Comparison of ENCODE assay signal across 8 cellular contexts in genomic region chr3:149969945-149970715, GRCh38. TPM values are rescaled to one million over a fixed set of nuclear protein-coding genes. Genes with fewer than 3 reads are reported as not detected.
DNase-seq lines count a peak whose midpoint lies in the region; ATAC-seq and TF ChIP-seq lines count a peak whose summit lies in the region.

No MANE protein-coding gene starts in this region.

- TF ChIP-seq CTCF in Panc1 (IDR thresholded peaks at IDR 0.05) (no peak), fibroblast of the aortic adventitia (IDR thresholded peaks at IDR 0.05; ENCODE audit: insufficient read depth, low read length) (no peak), natural killer cell (IDR thresholded peaks at IDR 0.05) (no peak)

- peaks cover 0 to 12% (median 0%) of the 10 kb centered on the region in 3 donors for H3K36me3 Mint-ChIP-seq in CD8-positive, alpha-beta memory T cell
- H3K36me3 Mint-ChIP-seq in natural killer cell, result no peaks in the 10 kb centered on the region
- peaks cover 0 to 6% of the 10 kb centered on the region in 2 donors for H3K36me3 Mint-ChIP-seq in stimulated activated naive B cell treated with anti-CD40 and anti-IgM and Interleukin-4, amounts not matched to agents 10 μg/mL and 1 μg/mL and 100 μg/mL, for 72 hours

- H3K4me3 Mint-ChIP-seq in CD8-positive, alpha-beta memory T cell, result peak overlapping the region; percentile 87 to 96 (median 92)
- H3K4me3 Mint-ChIP-seq in natural killer cell, result peak overlapping the region; percentile 96
- H3K4me3 Mint-ChIP-seq in stimulated activated naive B cell treated with anti-CD40 and anti-IgM and Interleukin-4, amounts not matched to agents 10 μg/mL and 1 μg/mL and 100 μg/mL, for 72 hours, result peak overlapping the region; percentile 81 to 91

- peaks cover 3% of the 10 kb centered on the region for H3K27me3 ChIP-seq in CD8-positive, alpha-beta memory T cell (ENCODE audit: insufficient read depth, low read length, poor library complexity, severe bottlenecking)
- H3K27me3 ChIP-seq in Panc1 (ENCODE audit: control insufficient read depth, insufficient read depth, low read length), result no peaks in the 10 kb centered on the region

- peak overlapping the region; percentile 58 for H3K4me3 ChIP-seq in CD8-positive, alpha-beta memory T cell (ENCODE audit: low read length)
- H3K4me3 ChIP-seq in Panc1 (ENCODE audit: low read depth in 2 of 2, low read length in 2 of 2) (peak overlapping the region; percentile 83 to 86), fibroblast of the aortic adventitia (ENCODE audit: low read depth, low read length) (peak overlapping the region; percentile 88)

- intact Hi-C loops in Panc1 (cut with micrococcal nuclease; ENCODE audit: unreplicated experiment) (no loop called here), natural killer cell (cut with micrococcal nuclease) (no loop called here)

- no peaks in the 10 kb centered on the region for H3K9me3 ChIP-seq in CD8-positive, alpha-beta memory T cell (ENCODE audit: low read length)
- peaks cover 10% of the 10 kb centered on the region; the same call in 1 of the 2 replicates for H3K9me3 ChIP-seq in Panc1 (ENCODE audit: control insufficient read depth, insufficient read depth, low read depth, low read length)

- H3K4me1 ChIP-seq in CD8-positive, alpha-beta memory T cell (ENCODE audit: insufficient read depth, low read length), result peaks cover 10% of the 10 kb centered on the region
- H3K4me1 ChIP-seq in Panc1 (ENCODE audit: control insufficient read depth, insufficient read depth, low read length), result peaks cover 35% of the 10 kb centered on the region

- peak; percentile 43 to 86 (median 71) for DNase-seq in CD8-positive, alpha-beta memory T cell
- DNase-seq in HS-5 (ENCODE audit: low read depth) (peak; percentile 66), Panc1 (ENCODE audit: low read depth, low spot score) (no peak), fibroblast of the aortic adventitia (ENCODE audit: low read depth) (peak; percentile 92), natural killer cell (peak; percentile 68)
- peak; percentile 65 for DNase-seq in activated effector memory CD4-positive, alpha-beta T cell treated with Interleukin-2 at 50 U/mL for 16 hours
- DNase-seq in stimulated activated naive B cell treated with anti-CD40 and anti-IgM and Interleukin-4, amounts not matched to agents 10 μg/mL and 1 μg/mL and 100 μg/mL, for 72 hours, result peak; percentile 73

- no peaks in the 10 kb centered on the region for H3K36me3 ChIP-seq in CD8-positive, alpha-beta memory T cell (ENCODE audit: insufficient read depth, low read length)
- peaks cover 22% of the 10 kb centered on the region for H3K36me3 ChIP-seq in Panc1 (ENCODE audit: control insufficient read depth, insufficient read depth, low read length)

- ATAC-seq in GM21367 (IDR thresholded peaks at IDR 0.05; ENCODE audit: unreplicated experiment) (peak; percentile 68), Panc1 (peak; percentile 69), natural killer cell (peak; percentile 51 to 65 (median 61))
- ATAC-seq in stimulated activated naive B cell treated with anti-CD40 and anti-IgM and Interleukin-4, amounts not matched to agents 10 μg/mL and 1 μg/mL and 100 μg/mL, for 72 hours (replicated peaks), result peak; percentile 69 to 78

- CTCF ChIA-PET in CD8-positive, alpha-beta memory T cell (lab: Charles Lee), result interaction anchor here (0.6 to 2.2 kb wide), 6 partner anchors 11 to 250 kb away, joined by 3 to 7 read pairs (median 4); no protein-coding TSS in a partner anchor
- CTCF ChIA-PET in Panc1 (lab: Charles Lee), result interaction anchor here (0.6 to 1.1 kb wide), 4 partner anchors 110 to 511 kb away, joined by 3 to 22 read pairs (median 6); no protein-coding TSS in a partner anchor

- peaks cover 0 to 1% (median 0%) of the 10 kb centered on the region in 5 donors for H3K9me3 Mint-ChIP-seq in CD8-positive, alpha-beta memory T cell
- H3K9me3 Mint-ChIP-seq in natural killer cell, result no peaks in the 10 kb centered on the region
- H3K9me3 Mint-ChIP-seq in stimulated activated naive B cell treated with anti-CD40 and anti-IgM and Interleukin-4, amounts not matched to agents 10 μg/mL and 1 μg/mL and 100 μg/mL, for 72 hours, result no peaks in the 10 kb centered on the region

- no TSS peak for BruUV-seq in Panc1 (replicated peaks; lab: Mats Ljungman, UMichigan)

- in situ Hi-C loops in Panc1 (cut with HindIII; ENCODE audit: low pct_unique_long_range_greater_than_20kb, low sequenced_read_pairs), result no loop called here

- H3K27me3 Mint-ChIP-seq in CD8-positive, alpha-beta memory T cell, result peaks cover 15 to 24% of the 10 kb centered on the region in 2 donors
- peaks cover 18 to 23% of the 10 kb centered on the region in 2 donors for H3K27me3 Mint-ChIP-seq in natural killer cell (ENCODE audit: low read depth in 2 of 2)
- peaks cover 13 to 16% of the 10 kb centered on the region in 2 donors for H3K27me3 Mint-ChIP-seq in stimulated activated naive B cell treated with anti-CD40 and anti-IgM and Interleukin-4, amounts not matched to agents 10 μg/mL and 1 μg/mL and 100 μg/mL, for 72 hours

- peaks cover 14 to 27% (median 23%) of the 10 kb centered on the region in 3 donors for H3K4me1 Mint-ChIP-seq in CD8-positive, alpha-beta memory T cell
- peaks cover 20 to 26% of the 10 kb centered on the region in 2 donors for H3K4me1 Mint-ChIP-seq in natural killer cell
- H3K4me1 Mint-ChIP-seq in stimulated activated naive B cell treated with anti-CD40 and anti-IgM and Interleukin-4, amounts not matched to agents 10 μg/mL and 1 μg/mL and 100 μg/mL, for 72 hours, result peaks cover 15 to 25% of the 10 kb centered on the region in 2 donors

- peak overlapping the region in 7 of 8 donors; percentile 33 to 80 (median 74) for H3K27ac Mint-ChIP-seq in CD8-positive, alpha-beta memory T cell
- peak overlapping the region; percentile 54 to 58 for H3K27ac Mint-ChIP-seq in natural killer cell
- peak overlapping the region; percentile 51 for H3K27ac Mint-ChIP-seq in stimulated activated naive B cell treated with anti-CD40 and anti-IgM and Interleukin-4, amounts not matched to agents 10 μg/mL and 1 μg/mL and 100 μg/mL, for 72 hours

- no peak overlapping the region for H3K27ac ChIP-seq in CD8-positive, alpha-beta memory T cell (ENCODE audit: low read depth, low read length)
- peak overlapping the region; percentile 100 for H3K27ac ChIP-seq in Panc1 (ENCODE audit: low read length)

- POLR2A ChIA-PET in CD8-positive, alpha-beta memory T cell (lab: Charles Lee), result interaction anchor here (0.5 to 1.7 kb wide), 2 partner anchors 438 to 439 kb away, joined by 3 to 4 read pairs; partner anchors contain the start of gene TSC22D2
- POLR2A ChIA-PET in Panc1 (lab: Charles Lee), result interaction anchor here (0.6 kb wide), 2 partner anchors 14 to 37 kb away, joined by 3 to 4 read pairs; no protein-coding TSS in a partner anchor

RNA-seq across cellular contexts. Expression of gene PFN2, which starts 0.6 kb away (rescaled TPM):
- total RNA-seq in CD8-positive, alpha-beta memory T cell, result 1 to 10 TPM; 2.7 to 3.4 TPM
- 5.3 TPM for polyA plus RNA-seq in CD8-positive, alpha-beta memory T cell
- total RNA-seq in Panc1 (2021; ENCODE audit: unreplicated experiment) (220 TPM), fibroblast of the aortic adventitia (ENCODE audit: low replicate concordance) (161 and 198 TPM in 2 replicates), natural killer cell (1 to 10 TPM; 3.4 to 4.9 (median 4.8) TPM)
- polyA plus RNA-seq in Panc1 (2012; ENCODE audit: insufficient read length), result 214 TPM

Comparison
In these comparisons a context has a peak if more than half of its experiments do, and no peak if none do; other contexts are left out.
1. RNA of gene PFN2, which starts 0.6 kb away (total RNA-seq): 220 TPM in Panc1 (single experiment) and 161 to 198 TPM in fibroblast of the aortic adventitia; 3.4 to 4.9 TPM in natural killer cell and 2.7 to 3.4 TPM in CD8-positive, alpha-beta memory T cell; every median in the first group is over 10 times any median in the second.
2. Peak in every context shown above with its lines, with median percentiles within 50 percentile points of each other: H3K4me3 ChIP-seq, H3K27ac Mint-ChIP-seq, H3K4me3 Mint-ChIP-seq and ATAC-seq.